ENCODE assay signal across 24 cellular contexts in genomic region chr14:64201931-64202330, GRCh38.
"Had no signal": no experiment of that assay in that cellular context is flagged by ENCODE, and none has a peak within 500 bp of the region (broad histone marks: within the 10 kb centered on the region; RNA-seq: fewer than 3 reads in every experiment).

No MANE protein-coding gene starts in this region.

- DNase-seq: activated CD4-positive, alpha-beta T cell treated with anti-CD3 and anti-CD28 coated beads, Interleukin-2, amount 10 ng/mL, durations not matched to agents 7 days and 5 days; activated CD4-positive, CD25-positive, alpha-beta regulatory T cell treated with anti-CD3 and anti-CD28 coated beads, Interleukin-2, amount 50 U/mL, for 72 hours; activated CD8-positive, alpha-beta T cell treated with anti-CD3 and anti-CD28 coated beads for 36 hours; activated gamma-delta T cell treated with Interleukin-2 at 50 U/mL for 16 hours; adrenal gland; gastrocnemius medialis; hippocampal formation; kidney glomerular epithelial cell; right lobe of liver; stimulated activated CD4-positive, alpha-beta T cell treated with anti-CD3 and anti-CD28 coated beads, Interleukin-1b, Interleukin-23, amount 100 ng/mL, for 48 hours; stimulated activated naive CD8-positive, alpha-beta T cell treated with anti-CD3 and anti-CD28 coated beads, Interleukin-15, amount 100 ng/mL, for 72 hours; trophoblast cell had no signal

- ATAC-seq: activated CD8-positive, alpha-beta T cell treated with anti-CD3 and anti-CD28 coated beads for 36 hours; gastrocnemius medialis; right lobe of liver; stimulated activated naive CD8-positive, alpha-beta T cell treated with anti-CD3 and anti-CD28 coated beads, Interleukin-15, amount 100 ng/mL, for 72 hours had no signal

- H3K9ac ChIP-seq: parathyroid adenoma had no signal

- H3K4me3 ChIP-seq: adrenal gland, ascending aorta, coronary artery, esophagus muscularis mucosa, gastrocnemius medialis, left lung, right lobe of liver, skin epidermis, vagina had no signal

- H3K36me3 ChIP-seq: adrenal gland, gastrocnemius medialis, left lung, vagina had no signal

- H3K27ac Mint-ChIP-seq: activated CD4-positive, alpha-beta T cell treated with anti-CD3 and anti-CD28 coated beads, Interleukin-2, amount 10 ng/mL, durations not matched to agents 7 days and 5 days; activated CD8-positive, alpha-beta T cell treated with anti-CD3 and anti-CD28 coated beads for 36 hours; activated naive CD8-positive, alpha-beta T cell; stimulated activated naive CD8-positive, alpha-beta T cell treated with anti-CD3 and anti-CD28 coated beads, Interleukin-15, amount 100 ng/mL, for 72 hours; T-helper 2 cell treated with Interferon-gamma antibody and Interleukin-4, amounts not matched to agents 5 μg/mL and 100 μg/mL, for 36 hours had no signal

- H3K27ac ChIP-seq: ascending aorta, coronary artery, esophagus muscularis mucosa, gastrocnemius medialis, parathyroid adenoma, right lobe of liver, skin epidermis, vagina, VCaP had no signal

- H3K27me3 ChIP-seq: adrenal gland, ascending aorta, esophagus muscularis mucosa, gastrocnemius medialis, right lobe of liver, vagina had no signal

- H3K4me1 ChIP-seq: ascending aorta, vagina had no signal

- H3K36me3 Mint-ChIP-seq: activated naive CD8-positive, alpha-beta T cell had no signal

- H3K4me3 Mint-ChIP-seq: activated CD4-positive, alpha-beta T cell treated with anti-CD3 and anti-CD28 coated beads, Interleukin-2, amount 10 ng/mL, durations not matched to agents 7 days and 5 days; activated CD8-positive, alpha-beta T cell treated with anti-CD3 and anti-CD28 coated beads for 36 hours; activated naive CD8-positive, alpha-beta T cell; central memory CD8-positive, alpha-beta T cell; nephron; stimulated activated naive CD8-positive, alpha-beta T cell treated with anti-CD3 and anti-CD28 coated beads, Interleukin-15, amount 100 ng/mL, for 72 hours; T-helper 2 cell treated with Interferon-gamma antibody and Interleukin-4, amounts not matched to agents 5 μg/mL and 100 μg/mL, for 36 hours had no signal

- H3K9me3 Mint-ChIP-seq: activated CD4-positive, alpha-beta T cell treated with anti-CD3 and anti-CD28 coated beads, Interleukin-2, amount 10 ng/mL, durations not matched to agents 7 days and 5 days; activated CD8-positive, alpha-beta T cell treated with anti-CD3 and anti-CD28 coated beads for 36 hours; central memory CD8-positive, alpha-beta T cell; nephron; stimulated activated naive CD8-positive, alpha-beta T cell treated with anti-CD3 and anti-CD28 coated beads, Interleukin-15, amount 100 ng/mL, for 72 hours; T-helper 2 cell treated with Interferon-gamma antibody and Interleukin-4, amounts not matched to agents 5 μg/mL and 100 μg/mL, for 36 hours had no signal

- H3K27me3 Mint-ChIP-seq: activated CD4-positive, alpha-beta T cell treated with anti-CD3 and anti-CD28 coated beads, Interleukin-2, amount 10 ng/mL, durations not matched to agents 7 days and 5 days; activated CD8-positive, alpha-beta T cell treated with anti-CD3 and anti-CD28 coated beads for 36 hours; activated naive CD8-positive, alpha-beta T cell; central memory CD8-positive, alpha-beta T cell; stimulated activated naive CD8-positive, alpha-beta T cell treated with anti-CD3 and anti-CD28 coated beads, Interleukin-15, amount 100 ng/mL, for 72 hours had no signal

- H3K9me3 ChIP-seq: adrenal gland, ascending aorta, esophagus muscularis mucosa, gastrocnemius medialis, left lung, right lobe of liver, vagina had no signal
